In genomic region chr3:124261301-124261700, GRCh38 we compare ENCODE assay signal across 21 cellular contexts.
A peak's percentile ranks its signal among the peaks of the same experiment; 100 is the strongest.
DNase-seq lines count a peak whose midpoint lies in the region; ATAC-seq and TF ChIP-seq lines count a peak whose summit lies in the region.
"Had no signal": no experiment of that assay in that cellular context is flagged by ENCODE, and none has a peak within 500 bp of the region (broad histone marks: within the 10 kb centered on the region; RNA-seq: fewer than 3 reads in every experiment).

No MANE protein-coding gene starts in this region.

- peak; percentile 22 for DNase-seq in ELR (ENCODE audit: low read depth)
- peak; percentile 23 for DNase-seq in astrocyte of the spinal cord (ENCODE audit: low read depth, low spot score)
- peak; percentile 59 for DNase-seq in kidney tubule cell (ENCODE audit: low spot score)
- DNase-seq in thoracic aorta (ENCODE audit: low spot score): no peak
- DNase-seq in left lobe of liver (ENCODE audit: low spot score): no peak
- DNase-seq in NCI-H2227 (lab: John Stamatoyannopoulos, UW; ENCODE audit: unreplicated experiment): no peak
- DNase-seq: activated CD4-positive, alpha-beta T cell treated with anti-CD3 and anti-CD28 coated beads, Interleukin-2, amount 10 ng/mL, durations not matched to agents 24 days and 14 days; CD4-positive, alpha-beta T cell; effector memory CD4-positive, alpha-beta T cell; Kasumi-1; naive thymus-derived CD4-positive, alpha-beta T cell; NCI-H1105 treated with DMSO at 0.1 percent for 48 hours; NCI-H2107; NCI-H524; small intestine; stimulated activated CD4-positive, alpha-beta T cell treated with anti-CD3 and anti-CD28 coated beads, Interleukin-4, amount 100 ng/mL, for 1 hour; stimulated activated naive CD8-positive, alpha-beta T cell treated with anti-CD3 and anti-CD28 coated beads, Interleukin-15, amount 100 ng/mL, for 72 hours; SW 1271 had no signal

- no peak for ATAC-seq in thoracic aorta (ENCODE audit: insufficient number of reproducible peaks, low FRiP score, low read depth)
- ATAC-seq in left lobe of liver: no peak
- ATAC-seq in HG03196 (IDR thresholded peaks at IDR 0.05; ENCODE audit: unreplicated experiment): no peak
- no peak for ATAC-seq in HG03108 (IDR thresholded peaks at IDR 0.05; ENCODE audit: unreplicated experiment)
- ATAC-seq: naive thymus-derived CD4-positive, alpha-beta T cell; stimulated activated naive CD8-positive, alpha-beta T cell treated with anti-CD3 and anti-CD28 coated beads, Interleukin-15, amount 100 ng/mL, for 72 hours had no signal

- in situ Hi-C loops in astrocyte of the spinal cord (cut with HindIII; ENCODE audit: low sequenced_read_pairs): no loop called here

- H3K27me3 ChIP-seq in thoracic aorta (replicated peaks; ENCODE audit: insufficient read depth): no peaks in the 10 kb centered on the region

- peak overlapping the region; percentile 82 to 84 for H3K27ac ChIP-seq in thoracic aorta
- H3K27ac ChIP-seq: parathyroid adenoma had no signal

- no peak overlapping the region for H3K4me3 ChIP-seq in astrocyte of the spinal cord (ENCODE audit: low read depth, low read length)
- no peak overlapping the region for H3K4me3 ChIP-seq in thoracic aorta

- H3K4me1 ChIP-seq in thoracic aorta (ENCODE audit: control insufficient read depth in 1 of 2, low read depth in 2 of 2): peaks cover 49 to 87% of the 10 kb centered on the region in 2 donors
- H3K4me1 ChIP-seq: parathyroid adenoma had no signal

- no peaks in the 10 kb centered on the region for H3K9me3 ChIP-seq in thoracic aorta

- peaks cover 4% of the 10 kb centered on the region for H3K36me3 ChIP-seq in thoracic aorta

- TF ChIP-seq CTCF in astrocyte of the spinal cord (IDR thresholded peaks at IDR 0.05; ENCODE audit: low read depth, low read length) (no peak), thoracic aorta (IDR thresholded peaks at IDR 0.05) (no peak)

Comparison
In these comparisons a context has a peak if more than half of its experiments do, and no peak if none do; other contexts are left out.
1. DNase-seq: peak in ELR (single experiment), astrocyte of the spinal cord (single experiment) and kidney tubule cell (single experiment); none in thoracic aorta (single experiment), left lobe of liver (single experiment) and NCI-H2227 (single experiment).